2 cellular contexts compared by ENCODE assay signal in the genomic region with DNA sequence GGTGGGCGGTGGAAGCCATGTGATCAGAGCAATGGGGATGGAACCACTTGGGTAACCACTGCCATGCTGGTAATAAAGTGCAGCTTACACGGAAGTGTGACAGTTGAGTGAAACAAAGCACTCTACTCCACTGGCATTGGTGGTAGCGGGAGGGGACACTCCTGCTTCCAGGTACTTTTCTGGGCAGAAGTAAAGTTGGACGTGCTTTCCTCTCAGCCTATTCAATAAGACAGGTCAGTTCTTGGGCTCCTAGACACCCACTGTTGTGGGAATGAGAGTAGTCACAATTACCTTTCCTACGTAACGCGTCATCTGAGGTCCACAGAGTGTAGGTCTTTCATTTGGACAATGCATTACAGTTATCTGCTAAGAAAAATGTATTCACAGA.
TF ChIP-seq lines count a peak whose summit lies in the region.

No MANE protein-coding gene starts in this region.

TF ChIP-seq in IMR-90, 13 proteins besides CTCF, POLR2A, EP300 and RAD21:
- TF ChIP-seq MAZ (IDR thresholded peaks at IDR 0.05; ENCODE audit: borderline replicate concordance, low read depth, low read length) (no peak), SMC3 (IDR thresholded peaks at IDR 0.05; ENCODE audit: low read depth, low read length) (no peak), CEBPB (IDR thresholded peaks at IDR 0.05; ENCODE audit: low read depth, low read length) (no peak), MAFK (IDR thresholded peaks at IDR 0.05; ENCODE audit: low read depth, low read length) (no peak), RFX5 (IDR thresholded peaks at IDR 0.05; ENCODE audit: low read depth, low read length) (no peak), CHD1 (IDR thresholded peaks at IDR 0.05; ENCODE audit: low read depth, low read length) (no peak), BHLHE40 (IDR thresholded peaks at IDR 0.05; ENCODE audit: low read depth, low read length) (no peak), FOS (IDR thresholded peaks at IDR 0.05; ENCODE audit: low read depth, low read length) (no peak), NFE2L2 (IDR thresholded peaks at IDR 0.05; ENCODE audit: low read depth, low read length) (no peak), RCOR1 (IDR thresholded peaks at IDR 0.05; ENCODE audit: insufficient replicate concordance, low read length) (no peak), MXI1 (IDR thresholded peaks at IDR 0.05; ENCODE audit: borderline replicate concordance, low read depth, low read length) (no peak)
- TF ChIP-seq, protein P1, sequence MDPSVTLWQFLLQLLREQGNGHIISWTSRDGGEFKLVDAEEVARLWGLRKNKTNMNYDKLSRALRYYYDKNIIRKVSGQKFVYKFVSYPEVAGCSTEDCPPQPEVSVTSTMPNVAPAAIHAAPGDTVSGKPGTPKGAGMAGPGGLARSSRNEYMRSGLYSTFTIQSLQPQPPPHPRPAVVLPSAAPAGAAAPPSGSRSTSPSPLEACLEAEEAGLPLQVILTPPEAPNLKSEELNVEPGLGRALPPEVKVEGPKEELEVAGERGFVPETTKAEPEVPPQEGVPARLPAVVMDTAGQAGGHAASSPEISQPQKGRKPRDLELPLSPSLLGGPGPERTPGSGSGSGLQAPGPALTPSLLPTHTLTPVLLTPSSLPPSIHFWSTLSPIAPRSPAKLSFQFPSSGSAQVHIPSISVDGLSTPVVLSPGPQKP (IDR thresholded peaks at IDR 0.05; ENCODE audit: borderline replicate concordance, low read depth, low read length) = no peak
- TF ChIP-seq, protein P2, sequence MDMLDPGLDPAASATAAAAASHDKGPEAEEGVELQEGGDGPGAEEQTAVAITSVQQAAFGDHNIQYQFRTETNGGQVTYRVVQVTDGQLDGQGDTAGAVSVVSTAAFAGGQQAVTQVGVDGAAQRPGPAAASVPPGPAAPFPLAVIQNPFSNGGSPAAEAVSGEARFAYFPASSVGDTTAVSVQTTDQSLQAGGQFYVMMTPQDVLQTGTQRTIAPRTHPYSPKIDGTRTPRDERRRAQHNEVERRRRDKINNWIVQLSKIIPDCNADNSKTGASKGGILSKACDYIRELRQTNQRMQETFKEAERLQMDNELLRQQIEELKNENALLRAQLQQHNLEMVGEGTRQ (IDR thresholded peaks at IDR 0.05; ENCODE audit: low read depth, low read length) = no peak
TF ChIP-seq in IMR-90: peak in this region for 0.

TF ChIP-seq in K562, 482 proteins besides CTCF, POLR2A, EP300 and RAD21:
- TF ChIP-seq SAFB (IDR thresholded peaks at IDR 0.05; ENCODE audit: borderline replicate concordance, low read depth, low read length) = no peak
- 0 out of 2 replicates have a peak, but pooled peaks have one; percentile 50 for TF ChIP-seq ZNF584 (CRISPR knock-in tag; IDR thresholded peaks at IDR 0.05; ENCODE audit: low read depth)
- no peak for TF ChIP-seq ZBTB7A (IDR thresholded peaks at IDR 0.05; ENCODE audit: borderline replicate concordance, control insufficient read depth, low read depth, low read length)
- TF ChIP-seq PHB (CRISPR knock-in tag; IDR thresholded peaks at IDR 0.05) = no peak
- TF ChIP-seq, protein P3, sequence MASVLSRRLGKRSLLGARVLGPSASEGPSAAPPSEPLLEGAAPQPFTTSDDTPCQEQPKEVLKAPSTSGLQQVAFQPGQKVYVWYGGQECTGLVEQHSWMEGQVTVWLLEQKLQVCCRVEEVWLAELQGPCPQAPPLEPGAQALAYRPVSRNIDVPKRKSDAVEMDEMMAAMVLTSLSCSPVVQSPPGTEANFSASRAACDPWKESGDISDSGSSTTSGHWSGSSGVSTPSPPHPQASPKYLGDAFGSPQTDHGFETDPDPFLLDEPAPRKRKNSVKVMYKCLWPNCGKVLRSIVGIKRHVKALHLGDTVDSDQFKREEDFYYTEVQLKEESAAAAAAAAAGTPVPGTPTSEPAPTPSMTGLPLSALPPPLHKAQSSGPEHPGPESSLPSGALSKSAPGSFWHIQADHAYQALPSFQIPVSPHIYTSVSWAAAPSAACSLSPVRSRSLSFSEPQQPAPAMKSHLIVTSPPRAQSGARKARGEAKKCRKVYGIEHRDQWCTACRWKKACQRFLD (CRISPR knock-in tag; IDR thresholded peaks at IDR 0.05) = peak; percentile 40; the same call in 1 of the 2 replicates
- TF ChIP-seq TRIM28 (IDR thresholded peaks at IDR 0.05) = no peak
- no peak for TF ChIP-seq MBD2 (IDR thresholded peaks at IDR 0.05; ENCODE audit: borderline replicate concordance, low read depth)
- TF ChIP-seq BRD4 (IDR thresholded peaks at IDR 0.05) = 0 out of 2 replicates have a peak, but pooled peaks have one; percentile 52
- no peak for TF ChIP-seq TCF3 (CRISPR knock-in tag; IDR thresholded peaks at IDR 0.05)
- no peak for TF ChIP-seq ZNF316 (IDR thresholded peaks at IDR 0.05)
- TF ChIP-seq HDAC8 (tag; IDR thresholded peaks at IDR 0.05) = no peak
- TF ChIP-seq DNMT1 (IDR thresholded peaks at IDR 0.05) = no peak
- TF ChIP-seq CHD4 (IDR thresholded peaks at IDR 0.05; ENCODE audit: insufficient read depth, insufficient replicate concordance, low read depth, low read length, poor library complexity, severe bottlenecking) = peak; percentile 21
- TF ChIP-seq, protein P4, sequence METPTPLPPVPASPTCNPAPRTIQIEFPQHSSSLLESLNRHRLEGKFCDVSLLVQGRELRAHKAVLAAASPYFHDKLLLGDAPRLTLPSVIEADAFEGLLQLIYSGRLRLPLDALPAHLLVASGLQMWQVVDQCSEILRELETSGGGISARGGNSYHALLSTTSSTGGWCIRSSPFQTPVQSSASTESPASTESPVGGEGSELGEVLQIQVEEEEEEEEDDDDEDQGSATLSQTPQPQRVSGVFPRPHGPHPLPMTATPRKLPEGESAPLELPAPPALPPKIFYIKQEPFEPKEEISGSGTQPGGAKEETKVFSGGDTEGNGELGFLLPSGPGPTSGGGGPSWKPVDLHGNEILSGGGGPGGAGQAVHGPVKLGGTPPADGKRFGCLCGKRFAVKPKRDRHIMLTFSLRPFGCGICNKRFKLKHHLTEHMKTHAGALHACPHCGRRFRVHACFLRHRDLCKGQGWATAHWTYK (CRISPR knock-in tag; IDR thresholded peaks at IDR 0.05) = 0 out of 2 replicates have a peak, but pooled peaks have one; percentile 11
- TF ChIP-seq, protein P5, sequence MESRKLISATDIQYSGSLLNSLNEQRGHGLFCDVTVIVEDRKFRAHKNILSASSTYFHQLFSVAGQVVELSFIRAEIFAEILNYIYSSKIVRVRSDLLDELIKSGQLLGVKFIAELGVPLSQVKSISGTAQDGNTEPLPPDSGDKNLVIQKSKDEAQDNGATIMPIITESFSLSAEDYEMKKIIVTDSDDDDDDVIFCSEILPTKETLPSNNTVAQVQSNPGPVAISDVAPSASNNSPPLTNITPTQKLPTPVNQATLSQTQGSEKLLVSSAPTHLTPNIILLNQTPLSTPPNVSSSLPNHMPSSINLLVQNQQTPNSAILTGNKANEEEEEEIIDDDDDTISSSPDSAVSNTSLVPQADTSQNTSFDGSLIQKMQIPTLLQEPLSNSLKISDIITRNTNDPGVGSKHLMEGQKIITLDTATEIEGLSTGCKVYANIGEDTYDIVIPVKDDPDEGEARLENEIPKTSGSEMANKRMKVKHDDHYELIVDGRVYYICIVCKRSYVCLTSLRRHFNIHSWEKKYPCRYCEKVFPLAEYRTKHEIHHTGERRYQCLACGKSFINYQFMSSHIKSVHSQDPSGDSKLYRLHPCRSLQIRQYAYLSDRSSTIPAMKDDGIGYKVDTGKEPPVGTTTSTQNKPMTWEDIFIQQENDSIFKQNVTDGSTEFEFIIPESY (CRISPR knock-in tag; IDR thresholded peaks at IDR 0.05) = peak; percentile 59; the same call in 1 of the 2 replicates
- 0 out of 2 replicates have a peak, but pooled peaks have one; percentile 29 for TF ChIP-seq MEF2D (tag; conservative IDR thresholded peaks at IDR 0.05; ENCODE audit: low read depth)
- TF ChIP-seq, protein P6, sequence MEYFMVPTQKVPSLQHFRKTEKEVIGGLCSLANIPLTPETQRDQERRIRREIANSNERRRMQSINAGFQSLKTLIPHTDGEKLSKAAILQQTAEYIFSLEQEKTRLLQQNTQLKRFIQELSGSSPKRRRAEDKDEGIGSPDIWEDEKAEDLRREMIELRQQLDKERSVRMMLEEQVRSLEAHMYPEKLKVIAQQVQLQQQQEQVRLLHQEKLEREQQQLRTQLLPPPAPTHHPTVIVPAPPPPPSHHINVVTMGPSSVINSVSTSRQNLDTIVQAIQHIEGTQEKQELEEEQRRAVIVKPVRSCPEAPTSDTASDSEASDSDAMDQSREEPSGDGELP (CRISPR knock-in tag; IDR thresholded peaks at IDR 0.05; ENCODE audit: borderline replicate concordance) = no peak
